ENCODE assay signal across 18 cellular contexts in genomic region chr14:33737446-33737845, GRCh38.
DNase-seq lines count a peak whose midpoint lies in the region; ATAC-seq and TF ChIP-seq lines count a peak whose summit lies in the region.
"Had no signal": no experiment of that assay in that cellular context is flagged by ENCODE, and none has a peak within 500 bp of the region (broad histone marks: within the 10 kb centered on the region; RNA-seq: fewer than 3 reads in every experiment).

No MANE protein-coding gene starts in this region.

- ATAC-seq in RWPE2 (ENCODE audit: low read depth), result peak; percentile 76
- ATAC-seq in HG03196 (IDR thresholded peaks at IDR 0.05; ENCODE audit: unreplicated experiment), result no peak
- ATAC-seq: GM12878; HCT116; lower lobe of right lung; naive thymus-derived CD8-positive, alpha-beta T cell had no signal

- no peaks in the 10 kb centered on the region for H3K4me1 ChIP-seq in RWPE2 (ENCODE audit: insufficient read depth, poor library complexity, severe bottlenecking)
- H3K4me1 ChIP-seq in Caco-2, result no peaks in the 10 kb centered on the region
- H3K4me1 ChIP-seq: lower lobe of right lung, Peyer's patch had no signal

- H3K27ac ChIP-seq in RWPE2 (ENCODE audit: poor library complexity, severe bottlenecking), result no peak overlapping the region
- H3K27ac ChIP-seq: C4-2B, lower lobe of right lung, Peyer's patch had no signal

- H3K4me1 Mint-ChIP-seq in progenitor cell of endocrine pancreas (ENCODE audit: low read depth), result peaks cover 11% of the 10 kb centered on the region
- H3K4me1 Mint-ChIP-seq in Caco-2 (ENCODE audit: low read depth, unreplicated experiment), result no peaks in the 10 kb centered on the region
- H3K4me1 Mint-ChIP-seq: naive thymus-derived CD8-positive, alpha-beta T cell had no signal

- H3K27me3 Mint-ChIP-seq in progenitor cell of endocrine pancreas (no peaks in the 10 kb centered on the region), Caco-2 (ENCODE audit: insufficient read depth, unreplicated experiment) (peaks cover 2% of the 10 kb centered on the region)

- no peak overlapping the region for H3K4me3 ChIP-seq in RWPE2 (ENCODE audit: severe bottlenecking)
- H3K4me3 ChIP-seq in fibroblast of mammary gland (ENCODE audit: control insufficient read depth, low read depth, low read length), result no peak overlapping the region
- H3K4me3 ChIP-seq in Caco-2 (ENCODE audit: low read depth, low read length), result no peak overlapping the region
- H3K4me3 ChIP-seq: GM12878, lower lobe of right lung, Peyer's patch had no signal

- no peaks in the 10 kb centered on the region for H3K36me3 ChIP-seq in RWPE2 (ENCODE audit: low read depth)
- H3K36me3 ChIP-seq in Caco-2 (ENCODE audit: control insufficient read depth, insufficient read depth, low read length), result no peaks in the 10 kb centered on the region
- H3K36me3 ChIP-seq: lower lobe of right lung, Peyer's patch had no signal

- H3K36me3 Mint-ChIP-seq in progenitor cell of endocrine pancreas (ENCODE audit: insufficient read depth) (no peaks in the 10 kb centered on the region), Caco-2 (ENCODE audit: insufficient read depth, unreplicated experiment) (no peaks in the 10 kb centered on the region)
- H3K36me3 Mint-ChIP-seq: naive thymus-derived CD8-positive, alpha-beta T cell had no signal

- POLR2A ChIA-PET in Caco-2 (lab: Charles Lee), result no interaction called here

- CTCF ChIA-PET in Caco-2 (lab: Charles Lee), result no interaction called here

- DNase-seq in ELR (ENCODE audit: low read depth) (peak; percentile 82), RWPE2 (ENCODE audit: low spot score) (no peak), fibroblast of mammary gland (ENCODE audit: low read depth) (peak; percentile 95), renal cortical epithelial cell (ENCODE audit: low read depth) (peak; percentile 80), progenitor cell of endocrine pancreas (ENCODE audit: low spot score, unreplicated experiment) (no peak), DMS53 (lab: John Stamatoyannopoulos, UW) (no peak), Caco-2 (no peak)
- DNase-seq: activated gamma-delta T cell treated with Interleukin-2 at 50 U/mL for 16 hours; DMS79 treated with DMSO at 0.1 percent for 48 hours; lower lobe of right lung; naive thymus-derived CD8-positive, alpha-beta T cell; NCI-H2107; Peyer's patch; SW 1271 had no signal

- no peak overlapping the region for H3K4me3 Mint-ChIP-seq in progenitor cell of endocrine pancreas (ENCODE audit: low read depth)
- H3K4me3 Mint-ChIP-seq in Caco-2 (ENCODE audit: unreplicated experiment), result no peak overlapping the region
- H3K4me3 Mint-ChIP-seq: naive thymus-derived CD8-positive, alpha-beta T cell had no signal

- no peak overlapping the region for H3K27ac Mint-ChIP-seq in progenitor cell of endocrine pancreas
- no peak overlapping the region for H3K27ac Mint-ChIP-seq in Caco-2 (ENCODE audit: unreplicated experiment)
- H3K27ac Mint-ChIP-seq: naive thymus-derived CD8-positive, alpha-beta T cell had no signal

- no peak for TF ChIP-seq CTCF in RWPE2 (IDR thresholded peaks at IDR 0.05; ENCODE audit: poor library complexity, severe bottlenecking)
- no peak for TF ChIP-seq CTCF in fibroblast of mammary gland (conservative IDR thresholded peaks at IDR 0.05; ENCODE audit: control insufficient read depth, insufficient read depth, low read depth, low read length)
- TF ChIP-seq CTCF in progenitor cell of endocrine pancreas (IDR thresholded peaks at IDR 0.05; ENCODE audit: unreplicated experiment), result no peak
- TF ChIP-seq CTCF in Caco-2 (IDR thresholded peaks at IDR 0.05; ENCODE audit: insufficient read depth in 1 of 2, low read depth in 1 of 2, low read length in 1 of 2, severe bottlenecking in 1 of 2, unreplicated experiment in 1 of 2), result no peak

- H3K27me3 ChIP-seq in RWPE2 (ENCODE audit: insufficient read depth, poor library complexity, severe bottlenecking) (no peaks in the 10 kb centered on the region), Caco-2 (replicated peaks; ENCODE audit: control insufficient read depth, insufficient read depth, low read length) (no peaks in the 10 kb centered on the region)
- H3K27me3 ChIP-seq: Peyer's patch had no signal

- no peaks in the 10 kb centered on the region for H3K9me3 ChIP-seq in RWPE2 (ENCODE audit: severe bottlenecking)
- H3K9me3 ChIP-seq in Caco-2, result no peaks in the 10 kb centered on the region
- H3K9me3 ChIP-seq: lower lobe of right lung had no signal

- intact Hi-C loops in Caco-2 (cut with micrococcal nuclease; ENCODE audit: unreplicated experiment), result no loop called here

- peaks cover 3% of the 10 kb centered on the region for H3K9me3 Mint-ChIP-seq in progenitor cell of endocrine pancreas (ENCODE audit: low read depth)
- H3K9me3 Mint-ChIP-seq in Caco-2 (ENCODE audit: unreplicated experiment), result no peaks in the 10 kb centered on the region
- H3K9me3 Mint-ChIP-seq: naive thymus-derived CD8-positive, alpha-beta T cell had no signal

- no TSS peak for BruUV-seq in Caco-2 (replicated peaks; lab: Mats Ljungman, UMichigan)

Comparison
In these comparisons a context has a peak if more than half of its experiments do, and no peak if none do; other contexts are left out.
1. DNase-seq: peak in ELR (single experiment), fibroblast of mammary gland (single experiment) and renal cortical epithelial cell (single experiment); none in RWPE2 (single experiment), progenitor cell of endocrine pancreas (single experiment), DMS53 (single experiment) and Caco-2 (0 of 2).